ENCODE assay signal across 23 cellular contexts in genomic region chr22:20663941-20664593, GRCh38.
"Had no signal": no experiment of that assay in that cellular context is flagged by ENCODE, and none has a peak within 500 bp of the region (broad histone marks: within the 10 kb centered on the region; RNA-seq: fewer than 3 reads in every experiment).

No MANE protein-coding gene starts in this region.

- H3K4me3 ChIP-seq: cardiac muscle cell, Peyer's patch had no signal

- H3K36me3 ChIP-seq: brain microvascular endothelial cell, cardiac muscle cell, Peyer's patch had no signal

- H3K4me1 Mint-ChIP-seq: activated naive CD4-positive, alpha-beta T cell treated with anti-CD3 and anti-CD28 coated beads, Interleukin-2, amount 10 ng/mL, durations not matched to agents 7 days and 5 days; activated naive CD8-positive, alpha-beta T cell treated with anti-CD3 and anti-CD28 coated beads for 36 hours; activated T-helper 17 cell treated with anti-CD3 and anti-CD28 coated beads, Interleukin-2, amount 50 U/mL, for 72 hours had no signal

- ATAC-seq: activated CD4-positive, CD25-positive, alpha-beta regulatory T cell treated with anti-CD3 and anti-CD28 coated beads, Interleukin-2, amount 50 U/mL, for 24 hours; activated T-helper 17 cell treated with anti-CD3 and anti-CD28 coated beads, Interleukin-2, amount 50 U/mL, for 72 hours had no signal

- DNase-seq: activated CD4-positive, alpha-beta T cell treated with anti-CD3 and anti-CD28 coated beads for 4 hours; activated CD4-positive, alpha-beta T cell treated with anti-CD3 and anti-CD28 coated beads, Interleukin-2, amount 50 U/mL, for 48 hours; activated gamma-delta T cell treated with Interleukin-2 at 50 U/mL for 16 hours; activated naive CD4-positive, alpha-beta T cell treated with anti-CD3 and anti-CD28 coated beads, Interleukin-2, amount 10 ng/mL, durations not matched to agents 7 days and 5 days; activated naive CD8-positive, alpha-beta T cell treated with anti-CD3 and anti-CD28 coated beads for 36 hours; activated T-cell treated with anti-CD3 and anti-CD28 coated beads for 4 hours; activated T-cell treated with anti-CD3 and anti-CD28 coated beads, Interleukin-2, amount 50 U/mL, for 48 hours; brain microvascular endothelial cell; Kasumi-1; KBM-7; NCI-H1105 treated with DMSO at 0.1 percent for 48 hours; NCI-H1436 treated with DMSO at 0.1 percent for 48 hours; NCI-H187; NCI-H2081; NCI-H510A treated with DMSO at 0.1 percent for 48 hours; NCI-H69; Peyer's patch; Right ventricle myocardium superior had no signal

- H3K4me1 ChIP-seq: Peyer's patch had no signal

- H3K4me3 Mint-ChIP-seq: activated naive CD4-positive, alpha-beta T cell treated with anti-CD3 and anti-CD28 coated beads, Interleukin-2, amount 10 ng/mL, durations not matched to agents 7 days and 5 days; activated naive CD8-positive, alpha-beta T cell treated with anti-CD3 and anti-CD28 coated beads for 36 hours; activated T-helper 17 cell treated with anti-CD3 and anti-CD28 coated beads, Interleukin-2, amount 50 U/mL, for 72 hours; T-helper 1 cell treated with Interleukin-12 subunit alpha and Interleukin-12 subunit beta and Interleukin-4 antibody, amounts not matched to agents 30 μg/mL and 1 μg/mL, for 36 hours had no signal

- H3K27ac ChIP-seq: brain microvascular endothelial cell, cardiac muscle cell, Peyer's patch, RWPE1 had no signal

- H3K27me3 ChIP-seq: Peyer's patch had no signal

- H3K36me3 Mint-ChIP-seq: activated naive CD4-positive, alpha-beta T cell treated with anti-CD3 and anti-CD28 coated beads, Interleukin-2, amount 10 ng/mL, durations not matched to agents 7 days and 5 days; activated naive CD8-positive, alpha-beta T cell treated with anti-CD3 and anti-CD28 coated beads for 36 hours had no signal

- H3K27ac Mint-ChIP-seq: activated naive CD4-positive, alpha-beta T cell treated with anti-CD3 and anti-CD28 coated beads, Interleukin-2, amount 10 ng/mL, durations not matched to agents 7 days and 5 days; activated naive CD8-positive, alpha-beta T cell treated with anti-CD3 and anti-CD28 coated beads for 36 hours; activated T-helper 17 cell treated with anti-CD3 and anti-CD28 coated beads, Interleukin-2, amount 50 U/mL, for 72 hours; T-helper 1 cell treated with Interleukin-12 subunit alpha and Interleukin-12 subunit beta and Interleukin-4 antibody, amounts not matched to agents 30 μg/mL and 1 μg/mL, for 36 hours had no signal
